Comparison of ENCODE assay signal across 1 cellular context in the genomic region with DNA sequence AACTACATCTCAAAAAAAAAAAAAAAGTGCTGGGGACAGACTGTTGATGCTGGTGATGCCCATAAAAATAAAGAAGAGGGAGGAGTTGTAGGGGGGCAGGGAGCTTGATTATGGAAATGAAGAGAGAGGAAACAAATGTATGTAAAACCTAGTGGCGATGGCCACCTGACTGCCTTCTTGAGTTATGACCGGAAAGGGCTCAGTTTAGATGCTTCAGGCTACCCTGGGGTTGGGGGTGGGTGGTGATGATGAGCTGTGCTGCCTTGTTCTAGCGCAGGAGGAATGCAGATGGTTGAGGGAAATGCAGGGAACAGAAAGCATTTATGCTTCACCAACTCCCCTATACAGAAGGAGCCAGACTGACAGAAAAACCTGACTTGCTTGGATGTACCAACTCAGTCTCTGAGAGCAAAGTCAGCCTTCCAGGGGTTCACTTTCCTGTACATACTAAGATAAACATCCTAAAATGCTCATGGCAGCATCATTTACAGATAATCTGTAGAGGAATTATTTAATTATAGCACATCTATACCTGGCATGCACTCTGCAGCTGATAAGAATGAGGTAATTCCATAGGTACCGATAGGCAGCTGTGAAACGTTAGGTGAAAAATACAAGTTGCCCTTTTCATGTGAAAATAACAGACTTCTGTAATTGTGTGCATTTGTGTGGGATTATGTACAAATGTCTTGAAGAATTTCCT.
TF ChIP-seq lines count a peak whose summit lies in the region.

No MANE protein-coding gene starts in this region.

TF ChIP-seq in HepG2, 621 proteins besides CTCF, POLR2A, EP300 and RAD21:
- no peak for TF ChIP-seq TIGD3 (CRISPR knock-in tag; IDR thresholded peaks at IDR 0.05; ENCODE audit: borderline replicate concordance)
- no peak for TF ChIP-seq AKAP8 (CRISPR knock-in tag; IDR thresholded peaks at IDR 0.05)
